In the genomic region with DNA sequence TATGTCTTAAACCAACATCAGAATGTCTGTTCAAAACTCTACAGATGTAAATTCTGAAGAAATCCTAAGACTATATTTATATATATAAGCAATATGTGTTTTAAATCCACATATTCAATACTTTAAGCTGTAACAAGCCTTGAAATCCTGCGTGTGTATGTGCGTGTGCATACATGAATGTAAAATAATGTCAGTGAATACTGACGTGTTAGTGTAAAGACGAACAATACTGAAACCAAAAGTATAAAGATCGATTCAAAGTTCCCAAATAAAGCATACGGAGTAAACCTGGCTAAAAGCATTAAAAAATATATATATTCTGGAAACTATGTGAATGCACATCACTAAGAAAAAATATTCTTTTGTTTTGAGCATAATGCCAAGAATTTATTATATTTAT, we compare ENCODE assay signal across 19 cellular contexts.
A peak's percentile ranks its signal among the peaks of the same experiment; 100 is the strongest.
DNase-seq lines count a peak whose midpoint lies in the region; ATAC-seq and TF ChIP-seq lines count a peak whose summit lies in the region.
"Had no signal": no experiment of that assay in that cellular context is flagged by ENCODE, and none has a peak within 500 bp of the region (broad histone marks: within the 10 kb centered on the region; RNA-seq: fewer than 3 reads in every experiment).

No MANE protein-coding gene starts in this region.

- DNase-seq in MCF 10A (ENCODE audit: unreplicated experiment) (no peak), breast epithelium (ENCODE audit: low spot score in 2 of 2) (no peak), NCI-H460 (ENCODE audit: extremely low read depth, low read depth) (peak; percentile 12), SJCRH30 (no peak), Ammon's horn (ENCODE audit: low spot score) (no peak), left lobe of liver (ENCODE audit: low spot score) (no peak), neuronal stem cell (ENCODE audit: low spot score) (no peak), Karpas-422 (no peak)
- DNase-seq: Caco-2; DMS79 treated with DMSO at 0.1 percent for 48 hours; IMR-90; NCI-H1105 treated with DMSO at 0.1 percent for 48 hours; NCI-H2029; NCI-H510A treated with DMSO at 0.1 percent for 48 hours; NK-92 treated with Interleukin-12 subunit alpha and Interleukin-12 subunit beta, amount 100 ng/mL, for 24 hours; Peyer's patch; SHP77; SW 1271 had no signal

- H3K9ac ChIP-seq in neuronal stem cell (ENCODE audit: low read depth, low read length, poor library complexity) (no peak overlapping the region), Karpas-422 (ENCODE audit: low read length) (no peak overlapping the region)

- CTCF ChIA-PET in MCF 10A (lab: Yijun Ruan, JAX) = no interaction called here

- H3K27ac ChIP-seq in breast epithelium (no peak overlapping the region), SJCRH30 (peak overlapping the region; percentile 5; the same call in 1 of the 2 replicates), neuronal stem cell (replicated peaks; ENCODE audit: low read length) (no peak overlapping the region), Karpas-422 (ENCODE audit: low read length) (no peak overlapping the region)
- H3K27ac ChIP-seq: C4-2B, Peyer's patch had no signal

- no peak for TF ChIP-seq POLR2A in breast epithelium (IDR thresholded peaks at IDR 0.05)

- H3K4me3 ChIP-seq in breast epithelium (no peak overlapping the region), SJCRH30 (peak overlapping the region; percentile 42), neuronal stem cell (ENCODE audit: low read length in 2 of 2) (no peak overlapping the region), Karpas-422 (ENCODE audit: low read length) (no peak overlapping the region)
- H3K4me3 ChIP-seq: Peyer's patch had no signal

- H3K4me1 Mint-ChIP-seq in MCF 10A (ENCODE audit: insufficient read depth, unreplicated experiment) = peaks cover 10% of the 10 kb centered on the region

- POLR2A ChIA-PET in MCF 10A (lab: Yijun Ruan, JAX) = interaction anchor here (0.6 kb wide), 1 partner anchor 19 kb away, joined by 3 read pairs; no protein-coding TSS in a partner anchor

- H3K4ac ChIP-seq in neuronal stem cell (ENCODE audit: low read length) = no peak overlapping the region

- H3K27ac Mint-ChIP-seq in MCF 10A (ENCODE audit: low read depth, unreplicated experiment) = peak overlapping the region; percentile 16

- no peak overlapping the region for H2BK15ac ChIP-seq in neuronal stem cell (ENCODE audit: low read length)

- intact Hi-C loops in MCF 10A (cut with micrococcal nuclease) (no loop called here), breast epithelium (cut with DNase I; ENCODE audit: low total_unique reads) (no loop called here)

- no peak overlapping the region for H3K23ac ChIP-seq in neuronal stem cell (ENCODE audit: low read depth, low read length, poor library complexity)

- no peaks in the 10 kb centered on the region for H3K79me1 ChIP-seq in neuronal stem cell (ENCODE audit: low read depth, low read length)

- H2BK12ac ChIP-seq in neuronal stem cell (ENCODE audit: low read length) = no peak overlapping the region

- ATAC-seq in left lobe of liver = no peak

- no peaks in the 10 kb centered on the region for H3K36me3 ChIP-seq in breast epithelium
- H3K36me3 ChIP-seq in SJCRH30 = no peaks in the 10 kb centered on the region
- no peaks in the 10 kb centered on the region for H3K36me3 ChIP-seq in neuronal stem cell (replicated peaks in 1 of 2; ENCODE audit: control insufficient read depth in 2 of 2, insufficient read depth in 2 of 2, low read length in 2 of 2)
- H3K36me3 ChIP-seq in Karpas-422 (ENCODE audit: insufficient read depth, low read length) = no peaks in the 10 kb centered on the region
- H3K36me3 ChIP-seq: Peyer's patch had no signal

- H3K18ac ChIP-seq in neuronal stem cell (ENCODE audit: low read length) = no peak overlapping the region

- no peak overlapping the region for H3K14ac ChIP-seq in neuronal stem cell (ENCODE audit: low read length)

- H3K27me3 ChIP-seq in breast epithelium (no peaks in the 10 kb centered on the region), SJCRH30 (no peaks in the 10 kb centered on the region), neuronal stem cell (ENCODE audit: control insufficient read depth in 3 of 3, insufficient read depth in 3 of 3, low read depth in 1 of 3, low read length in 3 of 3) (no peaks in the 10 kb centered on the region), Karpas-422 (ENCODE audit: low read length) (no peaks in the 10 kb centered on the region)
- H3K27me3 ChIP-seq: Peyer's patch had no signal

- no peak for TF ChIP-seq CTCF in MCF 10A (IDR thresholded peaks at IDR 0.05; ENCODE audit: unreplicated experiment)
- no peak for TF ChIP-seq CTCF in breast epithelium (IDR thresholded peaks at IDR 0.05)

- H3K4me2 ChIP-seq in neuronal stem cell (ENCODE audit: insufficient read depth, low read length, poor library complexity, severe bottlenecking) = no peak overlapping the region
- no peak overlapping the region for H3K4me2 ChIP-seq in Karpas-422 (ENCODE audit: low read depth, low read length, poor library complexity, severe bottlenecking)

- no CpG with 5 or more reads among the region's 6 CpGs for WGBS in neuronal stem cell (ENCODE audit: extremely low coverage in 2 of 2, insufficient read length in 2 of 2, insufficient replicate concordance in 1 of 2), 2 donors

- peaks cover 12% of the 10 kb centered on the region for H3K9me3 Mint-ChIP-seq in MCF 10A (ENCODE audit: unreplicated experiment)

- no peak overlapping the region for H2BK5ac ChIP-seq in neuronal stem cell (ENCODE audit: low read length)

- peak overlapping the region; percentile 66 for H3K4me3 Mint-ChIP-seq in MCF 10A (ENCODE audit: unreplicated experiment)

- no peak overlapping the region for H2BK120ac ChIP-seq in neuronal stem cell (ENCODE audit: low read depth, low read length)

- H3K4me1 ChIP-seq in breast epithelium (no peaks in the 10 kb centered on the region), SJCRH30 (no peaks in the 10 kb centered on the region), neuronal stem cell (ENCODE audit: control insufficient read depth in 2 of 2, insufficient read depth in 1 of 2, low read depth in 1 of 2, low read length in 2 of 2) (no peaks in the 10 kb centered on the region), Karpas-422 (ENCODE audit: low read length) (no peaks in the 10 kb centered on the region)
- H3K4me1 ChIP-seq: Caco-2, Peyer's patch had no signal

- H3K27me3 Mint-ChIP-seq in MCF 10A (ENCODE audit: insufficient read depth, unreplicated experiment) = no peaks in the 10 kb centered on the region

- no peak overlapping the region for H4K91ac ChIP-seq in neuronal stem cell (ENCODE audit: low read depth, low read length, poor library complexity)

- no peaks in the 10 kb centered on the region for H3K36me3 Mint-ChIP-seq in MCF 10A (ENCODE audit: insufficient read depth, unreplicated experiment)

- no peaks in the 10 kb centered on the region for H3K79me2 ChIP-seq in Karpas-422 (ENCODE audit: low read length)

- H2AFZ ChIP-seq in neuronal stem cell (ENCODE audit: low read length) (no peak overlapping the region), Karpas-422 (ENCODE audit: low read length) (no peak overlapping the region)

- no TSS peak for BruUV-seq in MCF 10A (replicated peaks; lab: Mats Ljungman, UMichigan)

- H3K9me3 ChIP-seq in breast epithelium = no peaks in the 10 kb centered on the region
- no peaks in the 10 kb centered on the region for H3K9me3 ChIP-seq in SJCRH30 (replicated peaks)
- no peaks in the 10 kb centered on the region for H3K9me3 ChIP-seq in neuronal stem cell (replicated peaks in 1 of 2; ENCODE audit: control insufficient read depth in 2 of 2, insufficient read depth in 1 of 2, low read depth in 1 of 2, low read length in 2 of 2)
- peaks cover 34% of the 10 kb centered on the region for H3K9me3 ChIP-seq in Karpas-422 (ENCODE audit: low read length)
- H3K9me3 ChIP-seq: Caco-2, Peyer's patch had no signal

- H4K20me1 ChIP-seq in Karpas-422 (ENCODE audit: insufficient read depth, low read depth, low read length) = no peaks in the 10 kb centered on the region

- H3K9me2 ChIP-seq in Karpas-422 (replicated peaks; ENCODE audit: insufficient read depth, low read length) = no peaks in the 10 kb centered on the region

- no peak overlapping the region for H4K8ac ChIP-seq in neuronal stem cell (ENCODE audit: low read depth, low read length)

- no peak overlapping the region for H2AK5ac ChIP-seq in neuronal stem cell (ENCODE audit: low read depth, low read length)
